In the genomic region with DNA sequence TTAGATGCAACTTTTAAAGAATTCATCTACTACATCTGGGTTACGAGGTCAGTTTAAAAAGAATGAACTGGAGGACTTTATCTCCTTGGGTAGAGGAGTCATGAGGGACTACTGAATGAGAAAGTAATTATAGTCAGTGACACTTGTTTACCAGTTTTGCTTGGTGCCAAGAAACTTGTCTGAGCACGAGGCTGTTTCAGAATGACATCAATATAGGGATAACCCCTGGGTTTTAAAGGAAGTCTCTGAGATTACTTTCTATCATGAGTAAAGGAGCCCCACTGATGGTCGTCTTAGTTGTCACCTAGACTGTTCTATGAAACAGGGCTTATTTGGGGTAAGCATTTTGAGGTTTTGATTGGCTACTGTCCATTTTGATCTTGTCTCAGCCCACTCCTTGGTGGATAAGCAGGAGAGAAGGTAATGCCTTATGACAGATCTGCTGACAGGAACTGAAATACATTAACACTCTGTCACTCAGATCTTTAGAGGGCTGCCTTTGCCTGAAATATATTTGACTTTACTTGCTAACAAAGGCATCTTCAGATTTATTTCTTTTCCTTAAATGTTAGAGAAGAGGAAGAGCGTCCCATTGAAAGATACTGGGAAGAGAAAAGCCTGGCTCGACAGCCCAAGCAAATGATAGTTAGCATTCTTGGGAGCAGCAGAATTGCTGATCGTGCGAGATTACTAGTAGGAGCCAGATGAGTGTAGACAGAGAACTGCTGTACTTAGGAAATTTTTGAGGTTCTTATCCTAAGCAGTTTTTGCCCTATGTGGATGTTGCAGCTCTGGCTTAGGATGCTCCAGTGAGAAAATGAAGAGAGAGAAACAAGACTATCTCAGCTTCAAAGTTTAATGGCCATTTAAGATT, we compare ENCODE assay signal across 2 cellular contexts.
TF ChIP-seq lines count a peak whose summit lies in the region.

No MANE protein-coding gene starts in this region.

TF ChIP-seq in HEK293, 187 proteins besides CTCF, POLR2A, EP300 and RAD21 (continued from another document):
- TF ChIP-seq, protein P1, sequence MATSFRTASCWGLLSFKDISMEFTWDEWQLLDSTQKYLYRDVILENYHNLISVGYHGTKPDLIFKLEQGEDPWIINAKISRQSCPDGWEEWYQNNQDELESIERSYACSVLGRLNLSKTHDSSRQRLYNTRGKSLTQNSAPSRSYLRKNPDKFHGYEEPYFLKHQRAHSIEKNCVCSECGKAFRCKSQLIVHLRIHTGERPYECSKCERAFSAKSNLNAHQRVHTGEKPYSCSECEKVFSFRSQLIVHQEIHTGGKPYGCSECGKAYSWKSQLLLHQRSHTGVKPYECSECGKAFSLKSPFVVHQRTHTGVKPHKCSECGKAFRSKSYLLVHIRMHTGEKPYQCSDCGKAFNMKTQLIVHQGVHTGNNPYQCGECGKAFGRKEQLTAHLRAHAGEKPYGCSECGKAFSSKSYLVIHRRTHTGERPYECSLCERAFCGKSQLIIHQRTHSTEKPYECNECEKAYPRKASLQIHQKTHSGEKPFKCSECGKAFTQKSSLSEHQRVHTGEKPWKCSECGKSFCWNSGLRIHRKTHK (tag by site-specific recombination; IDR thresholded peaks at IDR 0.05): no peak
- TF ChIP-seq, protein P2, sequence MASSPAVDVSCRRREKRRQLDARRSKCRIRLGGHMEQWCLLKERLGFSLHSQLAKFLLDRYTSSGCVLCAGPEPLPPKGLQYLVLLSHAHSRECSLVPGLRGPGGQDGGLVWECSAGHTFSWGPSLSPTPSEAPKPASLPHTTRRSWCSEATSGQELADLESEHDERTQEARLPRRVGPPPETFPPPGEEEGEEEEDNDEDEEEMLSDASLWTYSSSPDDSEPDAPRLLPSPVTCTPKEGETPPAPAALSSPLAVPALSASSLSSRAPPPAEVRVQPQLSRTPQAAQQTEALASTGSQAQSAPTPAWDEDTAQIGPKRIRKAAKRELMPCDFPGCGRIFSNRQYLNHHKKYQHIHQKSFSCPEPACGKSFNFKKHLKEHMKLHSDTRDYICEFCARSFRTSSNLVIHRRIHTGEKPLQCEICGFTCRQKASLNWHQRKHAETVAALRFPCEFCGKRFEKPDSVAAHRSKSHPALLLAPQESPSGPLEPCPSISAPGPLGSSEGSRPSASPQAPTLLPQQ (tag by site-specific recombination; IDR thresholded peaks at IDR 0.05): no peak
- TF ChIP-seq ZNF596 (tag by site-specific recombination; IDR thresholded peaks at IDR 0.05) (no peak), ZNF529 (tag by site-specific recombination; IDR thresholded peaks at IDR 0.05; ENCODE audit: insufficient replicate concordance) (no peak), SCRT2 (tag by site-specific recombination; IDR thresholded peaks at IDR 0.05) (peak; percentile 61), OSR2 (tag by site-specific recombination; IDR thresholded peaks at IDR 0.05) (peak; percentile 29), ZNF24 (tag by site-specific recombination; IDR thresholded peaks at IDR 0.05) (no peak), ZNF221 (tag by site-specific recombination; IDR thresholded peaks at IDR 0.05; ENCODE audit: borderline replicate concordance) (no peak), ZNF112 (tag by site-specific recombination; IDR thresholded peaks at IDR 0.05) (no peak), ZNF341 (tag by site-specific recombination; IDR thresholded peaks at IDR 0.05; ENCODE audit: low read depth) (no peak)
- TF ChIP-seq, protein P3, sequence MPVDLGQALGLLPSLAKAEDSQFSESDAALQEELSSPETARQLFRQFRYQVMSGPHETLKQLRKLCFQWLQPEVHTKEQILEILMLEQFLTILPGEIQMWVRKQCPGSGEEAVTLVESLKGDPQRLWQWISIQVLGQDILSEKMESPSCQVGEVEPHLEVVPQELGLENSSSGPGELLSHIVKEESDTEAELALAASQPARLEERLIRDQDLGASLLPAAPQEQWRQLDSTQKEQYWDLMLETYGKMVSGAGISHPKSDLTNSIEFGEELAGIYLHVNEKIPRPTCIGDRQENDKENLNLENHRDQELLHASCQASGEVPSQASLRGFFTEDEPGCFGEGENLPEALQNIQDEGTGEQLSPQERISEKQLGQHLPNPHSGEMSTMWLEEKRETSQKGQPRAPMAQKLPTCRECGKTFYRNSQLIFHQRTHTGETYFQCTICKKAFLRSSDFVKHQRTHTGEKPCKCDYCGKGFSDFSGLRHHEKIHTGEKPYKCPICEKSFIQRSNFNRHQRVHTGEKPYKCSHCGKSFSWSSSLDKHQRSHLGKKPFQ (tag by site-specific recombination; IDR thresholded peaks at IDR 0.05): no peak

TF ChIP-seq in SK-N-SH treated with all-trans-retinoic acid at 6 μM for 48 hours, 23 proteins besides CTCF, POLR2A, EP300 and RAD21 (continued from another document):
- TF ChIP-seq, protein P4, sequence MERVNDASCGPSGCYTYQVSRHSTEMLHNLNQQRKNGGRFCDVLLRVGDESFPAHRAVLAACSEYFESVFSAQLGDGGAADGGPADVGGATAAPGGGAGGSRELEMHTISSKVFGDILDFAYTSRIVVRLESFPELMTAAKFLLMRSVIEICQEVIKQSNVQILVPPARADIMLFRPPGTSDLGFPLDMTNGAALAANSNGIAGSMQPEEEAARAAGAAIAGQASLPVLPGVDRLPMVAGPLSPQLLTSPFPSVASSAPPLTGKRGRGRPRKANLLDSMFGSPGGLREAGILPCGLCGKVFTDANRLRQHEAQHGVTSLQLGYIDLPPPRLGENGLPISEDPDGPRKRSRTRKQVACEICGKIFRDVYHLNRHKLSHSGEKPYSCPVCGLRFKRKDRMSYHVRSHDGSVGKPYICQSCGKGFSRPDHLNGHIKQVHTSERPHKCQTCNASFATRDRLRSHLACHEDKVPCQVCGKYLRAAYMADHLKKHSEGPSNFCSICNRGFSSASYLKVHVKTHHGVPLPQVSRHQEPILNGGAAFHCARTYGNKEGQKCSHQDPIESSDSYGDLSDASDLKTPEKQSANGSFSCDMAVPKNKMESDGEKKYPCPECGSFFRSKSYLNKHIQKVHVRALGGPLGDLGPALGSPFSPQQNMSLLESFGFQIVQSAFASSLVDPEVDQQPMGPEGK (CRISPR knock-in tag; IDR thresholded peaks at IDR 0.05; ENCODE audit: borderline replicate concordance): no peak
- TF ChIP-seq, protein P5, sequence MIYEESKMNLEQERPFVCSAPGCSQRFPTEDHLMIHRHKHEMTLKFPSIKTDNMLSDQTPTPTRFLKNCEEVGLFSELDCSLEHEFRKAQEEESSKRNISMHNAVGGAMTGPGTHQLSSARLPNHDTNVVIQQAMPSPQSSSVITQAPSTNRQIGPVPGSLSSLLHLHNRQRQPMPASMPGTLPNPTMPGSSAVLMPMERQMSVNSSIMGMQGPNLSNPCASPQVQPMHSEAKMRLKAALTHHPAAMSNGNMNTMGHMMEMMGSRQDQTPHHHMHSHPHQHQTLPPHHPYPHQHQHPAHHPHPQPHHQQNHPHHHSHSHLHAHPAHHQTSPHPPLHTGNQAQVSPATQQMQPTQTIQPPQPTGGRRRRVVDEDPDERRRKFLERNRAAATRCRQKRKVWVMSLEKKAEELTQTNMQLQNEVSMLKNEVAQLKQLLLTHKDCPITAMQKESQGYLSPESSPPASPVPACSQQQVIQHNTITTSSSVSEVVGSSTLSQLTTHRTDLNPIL (CRISPR knock-in tag; IDR thresholded peaks at IDR 0.05; ENCODE audit: low read depth): no peak
- TF ChIP-seq ISL1 (CRISPR knock-in tag; IDR thresholded peaks at IDR 0.05): no peak
- no peak for TF ChIP-seq SNAI2 (CRISPR knock-in tag; IDR thresholded peaks at IDR 0.05)
- no peak for TF ChIP-seq CSDC2 (CRISPR knock-in tag; IDR thresholded peaks at IDR 0.05)
